In the genomic region with DNA sequence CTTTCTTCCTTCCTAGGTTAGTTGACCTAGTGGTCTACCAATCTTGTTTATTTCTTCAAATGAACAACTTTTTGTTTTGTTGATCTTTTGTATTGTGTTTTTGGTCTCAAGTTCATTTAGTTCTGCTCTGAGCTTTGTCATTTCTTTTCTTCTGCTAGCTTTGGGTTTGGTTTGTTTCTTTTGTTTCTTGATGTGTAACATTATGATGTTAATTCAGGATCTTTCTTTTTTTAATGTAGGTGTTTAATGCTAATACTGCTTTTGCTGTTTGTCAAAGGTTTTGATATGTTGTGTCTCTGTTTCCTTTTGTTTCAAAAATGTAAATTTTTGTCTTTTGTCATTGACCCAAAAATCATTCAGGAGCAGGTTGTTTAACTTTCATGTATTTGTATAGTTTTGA, we compare ENCODE assay signal across 1 cellular context.
TF ChIP-seq lines count a peak whose summit lies in the region.

No MANE protein-coding gene starts in this region.

TF ChIP-seq in H1, 55 proteins besides CTCF, POLR2A, EP300 and RAD21:
- TF ChIP-seq NANOG (IDR thresholded peaks at IDR 0.05; ENCODE audit: insufficient read depth, low read depth, low read length, poor library complexity, severe bottlenecking) = peak; percentile 76
- TF ChIP-seq SP4 (IDR thresholded peaks at IDR 0.05; ENCODE audit: low read length) = no peak
